ENCODE assay signal across 9 cellular contexts in genomic region chr19:3471954-3472655, GRCh38. TPM values are rescaled to one million over a fixed set of nuclear protein-coding genes. Genes with fewer than 3 reads are reported as not detected.
DNase-seq lines count a peak whose midpoint lies in the region; ATAC-seq lines count a peak whose summit lies in the region.
"Had no signal": no experiment of that assay in that cellular context is flagged by ENCODE, and none has a peak within 500 bp of the region (broad histone marks: within the 10 kb centered on the region; RNA-seq: fewer than 3 reads in every experiment).

No MANE protein-coding gene starts in this region.

- in situ Hi-C loops in KBM-7 (cut with MboI; ENCODE audit: low pct_unique_long_range_greater_than_20kb, low sequenced_read_pairs), result no loop called here

- intact Hi-C loops in right cardiac atrium (cut with DNase I), result loop anchor here in 3 of 4 donors (2.0 to 5.0 kb wide), 2 partner anchors 145 to 147 kb away; no protein-coding TSS in a partner anchor

- no peaks in the 10 kb centered on the region for H3K4me1 ChIP-seq in right cardiac atrium (ENCODE audit: control insufficient read depth, insufficient read depth, low read length)

- no peaks in the 10 kb centered on the region for H3K9me3 ChIP-seq in right cardiac atrium (ENCODE audit: control insufficient read depth, low read length)

- ATAC-seq in right cardiac atrium (peak; percentile 45 to 61), HG02763 (IDR thresholded peaks at IDR 0.05; ENCODE audit: unreplicated experiment) (no peak), HG02852 (IDR thresholded peaks at IDR 0.05; ENCODE audit: unreplicated experiment) (no peak)

- WGBS in right cardiac atrium, result 25% methylated on average over 24 of the region's 24 CpGs

- H3K27ac ChIP-seq in right cardiac atrium (ENCODE audit: low read length), result no peak overlapping the region
- H3K27ac ChIP-seq: skin epidermis had no signal

- H3K27me3 ChIP-seq in right cardiac atrium (ENCODE audit: control insufficient read depth, insufficient read depth), result no peaks in the 10 kb centered on the region

- peak; percentile 66 for DNase-seq in AG08396 (ENCODE audit: low spot score)
- peak; percentile 52 for DNase-seq in KBM-7
- DNase-seq in activated naive CD4-positive, alpha-beta T cell treated with Interleukin-2 at 50 U/mL for 16 hours, result peak; percentile 46
- DNase-seq in right cardiac atrium, result peak; percentile 51 to 81 (median 74)
- peak; percentile 41 for DNase-seq in stimulated activated CD4-positive, alpha-beta T cell treated with anti-CD3 and anti-CD28 coated beads, Interleukin-4, amount 100 ng/mL, for 24 hours
- DNase-seq in cerebellar cortex (ENCODE audit: low spot score), result no peak

- H3K4me3 ChIP-seq in right cardiac atrium (ENCODE audit: low read length), result no peak overlapping the region
- H3K4me3 ChIP-seq: skin epidermis had no signal

RNA-seq across cellular contexts. Expression of gene SMIM24, which starts 8.2 kb away (rescaled TPM):
- not detected for total RNA-seq in right cardiac atrium
- polyA plus RNA-seq in right cardiac atrium, result not detected

RNA-seq across cellular contexts. Expression of gene SMIM44, which starts 11.1 kb away (rescaled TPM):
- total RNA-seq in right cardiac atrium, result not detected
- not detected for polyA plus RNA-seq in right cardiac atrium

RNA-seq across cellular contexts. Expression of gene DOHH, which starts 28.4 kb away (rescaled TPM):
- total RNA-seq in right cardiac atrium, result 10 to 100 TPM in 3 of 4 donors, 1 to 10 TPM in 1; 9.8 to 14.2 (median 11.4) TPM
- 14.8 TPM for polyA plus RNA-seq in right cardiac atrium

RNA-seq across cellular contexts. Expression of gene FZR1, which starts 34.0 kb away (rescaled TPM):
- total RNA-seq in right cardiac atrium, result 10 to 100 TPM; 18.6 to 23.3 (median 21.8) TPM
- polyA plus RNA-seq in right cardiac atrium, result 14.3 TPM

Comparison
In these comparisons a context has a peak if more than half of its experiments do, and no peak if none do; other contexts are left out.
1. ATAC-seq: peak in right cardiac atrium (2 of 2); none in HG02763 (single experiment) and HG02852 (single experiment).